ENCODE assay signal across 9 cellular contexts in genomic region chr2:109513749-109514588, GRCh38.
A peak's percentile ranks its signal among the peaks of the same experiment; 100 is the strongest.
DNase-seq lines count a peak whose midpoint lies in the region; ATAC-seq and TF ChIP-seq lines count a peak whose summit lies in the region.
"Had no signal": no experiment of that assay in that cellular context is flagged by ENCODE, and none has a peak within 500 bp of the region (broad histone marks: within the 10 kb centered on the region; RNA-seq: fewer than 3 reads in every experiment).

No MANE protein-coding gene starts in this region.

- no peak overlapping the region for H3K27ac Mint-ChIP-seq in endothelial cell (ENCODE audit: unreplicated experiment)

- TF ChIP-seq POLR2A in body of pancreas (IDR thresholded peaks at IDR 0.05), result no peak

- peaks cover 6% of the 10 kb centered on the region for H3K4me1 Mint-ChIP-seq in endothelial cell (ENCODE audit: unreplicated experiment)

- no peak overlapping the region for H3K4me3 Mint-ChIP-seq in endothelial cell (ENCODE audit: unreplicated experiment)

- H3K27me3 ChIP-seq in body of pancreas, result no peaks in the 10 kb centered on the region
- H3K27me3 ChIP-seq in muscle layer of duodenum (ENCODE audit: low read depth, low read length), result no peaks in the 10 kb centered on the region
- H3K27me3 ChIP-seq in effector memory CD4-positive, alpha-beta T cell (replicated peaks; ENCODE audit: control insufficient read depth, insufficient read depth, low read length, poor library complexity, severe bottlenecking), result no peaks in the 10 kb centered on the region

- H3K9me3 ChIP-seq in body of pancreas (no peaks in the 10 kb centered on the region), muscle layer of duodenum (ENCODE audit: control insufficient read depth in 1 of 2, low read length in 2 of 2) (no peaks in the 10 kb centered on the region)
- H3K9me3 ChIP-seq in effector memory CD4-positive, alpha-beta T cell (ENCODE audit: control insufficient read depth, low read length), result no peaks in the 10 kb centered on the region

- peaks cover 5% of the 10 kb centered on the region for H3K36me3 Mint-ChIP-seq in endothelial cell (ENCODE audit: low read depth, unreplicated experiment)

- DNase-seq in AG20443 (ENCODE audit: low spot score) (peak; percentile 94), body of pancreas (peak in 2 of 4 donors; percentile 31 to 45), foreskin melanocyte (no peak), endothelial cell (ENCODE audit: low spot score) (no peak)
- DNase-seq in effector memory CD4-positive, alpha-beta T cell, result no peak

- H3K4me1 ChIP-seq in body of pancreas (no peaks in the 10 kb centered on the region), muscle layer of duodenum (ENCODE audit: control insufficient read depth in 1 of 2, insufficient read depth in 2 of 2, low read length in 2 of 2) (peaks cover 7 to 32% of the 10 kb centered on the region in 2 donors)
- H3K4me1 ChIP-seq in effector memory CD4-positive, alpha-beta T cell (ENCODE audit: control insufficient read depth, insufficient read depth, low read length, poor library complexity, severe bottlenecking), result no peaks in the 10 kb centered on the region

- H3K9me3 Mint-ChIP-seq in endothelial cell (ENCODE audit: unreplicated experiment), result no peaks in the 10 kb centered on the region

- H3K4me3 ChIP-seq in body of pancreas (no peak overlapping the region), muscle layer of duodenum (ENCODE audit: low read depth in 1 of 2, low read length in 2 of 2) (no peak overlapping the region)
- H3K4me3 ChIP-seq in effector memory CD4-positive, alpha-beta T cell (ENCODE audit: insufficient read depth, low read depth, low read length, poor library complexity, severe bottlenecking), result no peak overlapping the region

- H3K27me3 Mint-ChIP-seq in endothelial cell (ENCODE audit: unreplicated experiment), result peaks cover 7% of the 10 kb centered on the region

- no peaks in the 10 kb centered on the region for H3K36me3 ChIP-seq in body of pancreas (replicated peaks in 1 of 2; ENCODE audit: insufficient read depth in 1 of 2, low read depth in 2 of 2)
- H3K36me3 ChIP-seq in muscle layer of duodenum (ENCODE audit: control insufficient read depth in 1 of 2, insufficient read depth in 2 of 2, low read length in 2 of 2), result no peaks in the 10 kb centered on the region
- H3K36me3 ChIP-seq in effector memory CD4-positive, alpha-beta T cell (ENCODE audit: control insufficient read depth, insufficient read depth, low read length), result no peaks in the 10 kb centered on the region

- ATAC-seq in GM19395 (IDR thresholded peaks at IDR 0.05; ENCODE audit: unreplicated experiment), result peak; percentile 79
- ATAC-seq in HG03354 (IDR thresholded peaks at IDR 0.05; ENCODE audit: poor library complexity, severe bottlenecking, unreplicated experiment), result peak; percentile 69
- ATAC-seq in body of pancreas, result peak; percentile 57
- ATAC-seq: HCT116 had no signal

- 47 to 59% methylated on average over 13 to 19 of the region's 20 CpGs for WGBS in body of pancreas, 2 donors

- no peak for TF ChIP-seq CTCF in body of pancreas (IDR thresholded peaks at IDR 0.05)
- TF ChIP-seq CTCF in endothelial cell (IDR thresholded peaks at IDR 0.05; ENCODE audit: unreplicated experiment), result no peak

- H3K27ac ChIP-seq in body of pancreas (peak overlapping the region in 2 of 4 donors; percentile 32 to 34), muscle layer of duodenum (ENCODE audit: low read length) (peak overlapping the region; percentile 60)
- H3K27ac ChIP-seq in effector memory CD4-positive, alpha-beta T cell (ENCODE audit: insufficient read depth, low read length, poor library complexity, severe bottlenecking), result no peak overlapping the region

- intact Hi-C loops in body of pancreas (cut with DNase I), result loop anchor here (5.0 kb wide), 1 partner anchor 387 kb away; the partner anchor contains the start of gene SH3RF3
